8 cellular contexts compared by ENCODE assay signal in genomic region chr6:125904871-125905270, GRCh38. TPM values are rescaled to one million over a fixed set of nuclear protein-coding genes. Genes with fewer than 3 reads are reported as not detected.
DNase-seq lines count a peak whose midpoint lies in the region; ATAC-seq and TF ChIP-seq lines count a peak whose summit lies in the region.

No MANE protein-coding gene starts in this region.

- no peak overlapping the region for H3K4me3 ChIP-seq in body of pancreas

- TF ChIP-seq POLR2A in body of pancreas (IDR thresholded peaks at IDR 0.05): no peak

- H3K4me1 ChIP-seq in body of pancreas: peaks cover 14% of the 10 kb centered on the region

- 78 to 86% methylated on average over 3 of the region's 3 CpGs for WGBS in body of pancreas, 2 donors

- peak; percentile 27 for DNase-seq in activated CD8-positive, alpha-beta memory T cell treated with anti-CD3 and anti-CD28 coated beads, Interleukin-2, amount 50 U/mL, for 24 hours (ENCODE audit: extremely low read depth)
- DNase-seq in renal cortical epithelial cell (ENCODE audit: low read depth) (peak; percentile 99), body of pancreas (no peak), NCI-H128 (lab: John Stamatoyannopoulos, UW; ENCODE audit: unreplicated experiment) (no peak), AML-193 (lab: John Stamatoyannopoulos, UW) (no peak), Right ventricle myocardium inferior (ENCODE audit: missing footprints) (no peak)

- no peaks in the 10 kb centered on the region for H3K36me3 ChIP-seq in body of pancreas (replicated peaks in 1 of 2; ENCODE audit: insufficient read depth in 1 of 2, low read depth in 2 of 2)

- intact Hi-C loops in body of pancreas (cut with DNase I): loop anchor here (10.0 kb wide), 1 partner anchor 50 kb away; the partner anchor contains the start of gene HINT3
- intact Hi-C loops in Right ventricle myocardium inferior (cut with DNase I): no loop called here

- no peak for TF ChIP-seq CTCF in body of pancreas (IDR thresholded peaks at IDR 0.05)

- peak; percentile 68 for ATAC-seq in GM19043 (IDR thresholded peaks at IDR 0.05; ENCODE audit: low read depth, unreplicated experiment)
- ATAC-seq in HG03175 (IDR thresholded peaks at IDR 0.05; ENCODE audit: unreplicated experiment): peak; percentile 35
- ATAC-seq in body of pancreas: no peak
- no peak for ATAC-seq in Right ventricle myocardium inferior

- H3K27ac ChIP-seq in body of pancreas: no peak overlapping the region

- no peaks in the 10 kb centered on the region for H3K27me3 ChIP-seq in body of pancreas

- H3K9me3 ChIP-seq in body of pancreas: no peaks in the 10 kb centered on the region

RNA-seq across cellular contexts. Expression of gene HINT3, which starts 51.7 kb away (rescaled TPM):
- total RNA-seq in renal cortical epithelial cell (25.6 and 33.9 TPM in 2 replicates), body of pancreas (10 to 100 TPM in 1 of 2 donors, 1 to 10 TPM in 1; 8.8 to 14.5 TPM), Right ventricle myocardium inferior (34.8 TPM)

Comparison
In these comparisons a context has a peak if more than half of its experiments do, and no peak if none do; other contexts are left out.
1. ATAC-seq: peak in GM19043 (single experiment) and HG03175 (single experiment); none in body of pancreas (single experiment) and Right ventricle myocardium inferior (single experiment).
2. DNase-seq: peak in activated CD8-positive, alpha-beta memory T cell treated with anti-CD3 and anti-CD28 coated beads, Interleukin-2, amount 50 U/mL, for 24 hours (single experiment) and renal cortical epithelial cell (single experiment); none in body of pancreas (0 of 4), NCI-H128 (single experiment), AML-193 (0 of 2) and Right ventricle myocardium inferior (single experiment).